In genomic region chr1:56150441-56151215, GRCh38 we compare ENCODE assay signal across 18 cellular contexts.
"Had no signal": no experiment of that assay in that cellular context is flagged by ENCODE, and none has a peak within 500 bp of the region (broad histone marks: within the 10 kb centered on the region; RNA-seq: fewer than 3 reads in every experiment).

No MANE protein-coding gene starts in this region.

- H3K27me3 ChIP-seq: dorsolateral prefrontal cortex, left lung, right lobe of liver, spleen had no signal

- H3K9ac ChIP-seq: parathyroid adenoma had no signal

- H3K9me3 ChIP-seq: left lung, lower lobe of right lung, prostate gland, spleen had no signal

- DNase-seq: cortex of kidney; dorsolateral prefrontal cortex; effector CD8-positive, alpha-beta T cell; foreskin melanocyte; left lung; lower lobe of right lung; midbrain; right lobe of liver; spleen; stimulated activated CD4-positive, alpha-beta T cell treated with anti-CD3 and anti-CD28 coated beads, Interleukin-2, amount 100 ng/mL, for 24 hours; stimulated activated CD4-positive, alpha-beta T cell treated with anti-CD3 and anti-CD28 coated beads, Interleukin-4, amount 100 ng/mL, for 4 hours; stimulated activated naive B cell treated with anti-CD40 and anti-IgM and Interleukin-4, amounts not matched to agents 10 μg/mL and 1 μg/mL and 100 μg/mL, for 72 hours; stimulated activated naive CD8-positive, alpha-beta T cell treated with anti-CD3 and anti-CD28 coated beads, Interleukin-15, amount 100 ng/mL, for 72 hours; substantia nigra had no signal

- H2AFZ ChIP-seq: parathyroid adenoma had no signal

- H3K27ac ChIP-seq: dorsolateral prefrontal cortex, left lung, lower lobe of right lung, parathyroid adenoma, prostate gland, right lobe of liver, spleen had no signal

- H3K4me1 ChIP-seq: left lung, parathyroid adenoma, prostate gland, spleen had no signal

- H3K79me2 ChIP-seq: parathyroid adenoma had no signal

- H3K36me3 ChIP-seq: left lung, lower lobe of right lung, prostate gland, right lobe of liver, spleen had no signal

- H3K4me3 ChIP-seq: dorsolateral prefrontal cortex, left lung, lower lobe of right lung, prostate gland, right lobe of liver, spleen had no signal

- FAIRE-seq: keratinocyte, urothelium cell line had no signal
